Comparison of ENCODE assay signal across 1 cellular context in the genomic region with DNA sequence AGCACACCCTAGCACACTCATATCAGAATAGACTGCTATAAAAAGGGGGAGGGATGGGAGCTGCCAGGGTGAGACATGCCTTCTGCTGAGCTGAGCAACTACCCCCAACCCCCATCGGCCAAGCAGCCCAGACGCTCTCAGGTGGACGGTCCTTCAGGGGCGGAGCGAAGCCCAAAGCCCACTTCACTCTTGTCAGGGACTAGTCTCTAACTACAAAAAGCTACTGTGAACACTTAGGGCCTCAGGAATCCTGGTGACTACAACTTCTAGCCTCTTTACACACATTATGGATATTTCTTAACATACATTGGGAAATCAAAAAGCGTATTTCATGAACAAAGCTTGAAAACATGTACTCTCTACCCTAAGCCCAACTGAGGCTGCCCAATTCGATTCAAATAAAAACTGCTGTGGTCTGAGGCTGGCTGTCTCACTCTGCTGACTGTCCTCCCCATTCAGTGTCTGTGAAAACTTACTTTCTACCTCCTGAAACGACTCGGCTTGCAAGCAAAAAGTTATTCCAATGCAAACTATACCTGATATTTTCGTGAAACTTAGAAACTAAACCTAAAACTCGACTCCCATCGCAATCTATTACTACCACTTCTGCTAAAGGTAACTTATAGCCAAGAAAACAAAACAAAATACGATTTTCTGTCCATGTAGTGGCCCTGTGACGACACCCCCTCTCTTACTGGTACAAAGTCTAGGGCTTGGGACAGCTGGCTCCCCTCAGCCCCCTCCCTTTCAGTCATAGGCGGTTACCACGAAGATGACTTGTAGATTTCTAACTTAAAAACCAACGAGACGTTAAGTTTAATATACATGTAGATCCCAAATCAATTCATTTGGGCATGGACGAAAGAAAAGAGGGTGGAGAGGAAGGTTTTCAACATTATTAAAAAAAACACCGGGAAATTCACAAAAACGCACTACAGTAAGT.
A peak's percentile ranks its signal among the peaks of the same experiment; 100 is the strongest.
TF ChIP-seq lines count a peak whose summit lies in the region.

No MANE protein-coding gene starts in this region.

TF ChIP-seq in K562, 482 proteins besides CTCF, POLR2A, EP300 and RAD21 (continued from another document and continues in another):
- TF ChIP-seq, protein P1, sequence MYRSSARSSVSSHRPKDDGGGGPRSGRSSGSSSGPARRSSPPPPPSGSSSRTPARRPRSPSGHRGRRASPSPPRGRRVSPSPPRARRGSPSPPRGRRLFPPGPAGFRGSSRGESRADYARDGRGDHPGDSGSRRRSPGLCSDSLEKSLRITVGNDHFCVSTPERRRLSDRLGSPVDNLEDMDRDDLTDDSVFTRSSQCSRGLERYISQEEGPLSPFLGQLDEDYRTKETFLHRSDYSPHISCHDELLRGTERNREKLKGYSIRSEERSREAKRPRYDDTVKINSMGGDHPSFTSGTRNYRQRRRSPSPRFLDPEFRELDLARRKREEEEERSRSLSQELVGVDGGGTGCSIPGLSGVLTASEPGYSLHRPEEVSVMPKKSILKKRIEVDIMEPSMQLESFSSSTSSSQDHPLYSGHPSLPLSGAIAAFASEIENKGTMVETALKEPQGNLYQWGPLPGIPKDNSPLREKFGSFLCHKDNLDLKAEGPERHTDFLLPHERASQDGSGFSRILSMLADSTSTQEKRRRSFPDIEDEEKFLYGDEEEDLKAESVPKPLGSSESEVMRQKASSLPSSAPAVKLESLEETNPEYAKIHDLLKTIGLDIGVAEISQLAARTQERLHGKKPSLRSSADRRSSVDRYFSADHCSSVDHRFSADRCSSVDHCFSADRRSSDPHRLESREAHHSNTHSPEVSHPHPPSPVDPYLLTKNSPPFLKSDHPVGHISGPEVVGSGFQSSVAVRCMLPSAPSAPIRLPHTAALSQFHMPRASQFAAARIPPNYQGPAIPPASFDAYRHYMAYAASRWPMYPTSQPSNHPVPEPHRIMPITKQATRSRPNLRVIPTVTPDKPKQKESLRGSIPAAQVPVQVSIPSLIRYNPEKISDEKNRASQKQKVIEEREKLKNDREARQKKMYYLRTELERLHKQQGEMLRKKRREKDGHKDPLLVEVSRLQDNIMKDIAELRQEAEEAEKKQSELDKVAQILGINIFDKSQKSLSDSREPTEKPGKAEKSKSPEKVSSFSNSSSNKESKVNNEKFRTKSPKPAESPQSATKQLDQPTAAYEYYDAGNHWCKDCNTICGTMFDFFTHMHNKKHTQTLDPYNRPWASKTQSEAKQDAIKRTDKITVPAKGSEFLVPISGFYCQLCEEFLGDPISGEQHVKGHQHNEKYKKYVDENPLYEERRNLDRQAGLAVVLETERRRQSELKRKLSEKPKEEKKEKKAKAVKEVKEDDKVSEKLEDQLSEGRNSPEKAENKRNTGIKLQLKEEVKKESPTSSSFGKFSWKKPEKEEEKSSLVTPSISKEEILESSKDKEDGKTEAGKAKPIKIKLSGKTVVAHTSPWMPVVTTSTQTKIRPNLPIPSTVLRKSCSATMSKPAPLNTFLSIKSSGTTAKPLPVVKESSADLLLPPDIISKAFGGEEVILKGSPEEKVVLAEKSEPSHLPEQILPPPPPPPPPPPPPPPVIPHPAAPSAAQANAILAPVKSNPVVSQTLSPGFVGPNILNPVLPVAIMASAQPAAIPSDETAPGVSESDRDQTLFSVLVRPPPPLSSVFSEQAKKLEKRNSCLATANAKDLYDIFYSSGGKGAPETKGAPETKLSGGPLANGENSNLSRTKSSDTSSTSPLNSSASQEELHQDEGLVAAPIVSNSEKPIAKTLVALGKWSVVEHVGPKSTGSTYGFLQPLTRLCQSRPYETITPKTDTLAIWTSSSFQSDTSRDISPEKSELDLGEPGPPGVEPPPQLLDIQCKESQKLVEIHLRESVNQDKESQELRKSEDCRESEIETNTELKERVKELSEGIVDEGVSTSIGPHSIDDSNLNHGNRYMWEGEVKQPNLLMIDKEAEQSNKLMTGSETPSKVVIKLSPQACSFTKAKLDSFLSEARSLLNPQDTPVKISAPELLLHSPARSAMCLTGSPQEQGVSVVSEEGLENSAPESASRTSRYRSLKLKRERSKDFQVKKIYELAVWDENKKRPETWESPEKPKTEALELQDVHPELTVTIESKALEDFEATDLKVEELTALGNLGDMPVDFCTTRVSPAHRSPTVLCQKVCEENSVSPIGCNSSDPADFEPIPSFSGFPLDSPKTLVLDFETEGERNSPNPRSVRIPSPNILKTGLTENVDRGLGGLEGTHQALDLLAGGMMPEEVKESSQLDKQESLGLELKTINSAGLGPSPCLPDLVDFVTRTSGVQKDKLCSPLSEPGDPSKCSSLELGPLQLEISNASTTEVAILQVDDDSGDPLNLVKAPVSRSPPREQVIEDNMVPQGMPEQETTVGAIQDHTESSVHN (IDR thresholded peaks at IDR 0.05; ENCODE audit: borderline replicate concordance in 1 of 2, low read depth in 1 of 2) = no peak; a peak in 1 of 4 replicates
- TF ChIP-seq ETV6 (IDR thresholded peaks at IDR 0.05; ENCODE audit: borderline replicate concordance in 1 of 2, low read depth in 2 of 2, low read length in 1 of 2) = no peak
- TF ChIP-seq ETV6 (CRISPR knock-in tag; IDR thresholded peaks at IDR 0.05; ENCODE audit: borderline replicate concordance) = no peak
- no peak for TF ChIP-seq PRMT5 (CRISPR knock-in tag; IDR thresholded peaks at IDR 0.05)
- no peak for TF ChIP-seq KAT2B (IDR thresholded peaks at IDR 0.05; ENCODE audit: low read depth, low read length)
- no peak for TF ChIP-seq SMAD1 (IDR thresholded peaks at IDR 0.05; ENCODE audit: low read depth, low read length, partially characterized antibody)
- peak; percentile 10 for TF ChIP-seq DACH1 (IDR thresholded peaks at IDR 0.05; ENCODE audit: partially characterized antibody)
- no peak for TF ChIP-seq NCOA2 (IDR thresholded peaks at IDR 0.05; ENCODE audit: partially characterized antibody in 2 of 2)
- no peak for TF ChIP-seq ZNF311 (CRISPR knock-in tag; IDR thresholded peaks at IDR 0.05)
- TF ChIP-seq, protein P2, sequence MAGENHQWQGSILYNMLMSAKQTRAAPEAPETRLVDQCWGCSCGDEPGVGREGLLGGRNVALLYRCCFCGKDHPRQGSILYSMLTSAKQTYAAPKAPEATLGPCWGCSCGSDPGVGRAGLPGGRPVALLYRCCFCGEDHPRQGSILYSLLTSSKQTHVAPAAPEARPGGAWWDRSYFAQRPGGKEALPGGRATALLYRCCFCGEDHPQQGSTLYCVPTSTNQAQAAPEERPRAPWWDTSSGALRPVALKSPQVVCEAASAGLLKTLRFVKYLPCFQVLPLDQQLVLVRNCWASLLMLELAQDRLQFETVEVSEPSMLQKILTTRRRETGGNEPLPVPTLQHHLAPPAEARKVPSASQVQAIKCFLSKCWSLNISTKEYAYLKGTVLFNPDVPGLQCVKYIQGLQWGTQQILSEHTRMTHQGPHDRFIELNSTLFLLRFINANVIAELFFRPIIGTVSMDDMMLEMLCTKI (IDR thresholded peaks at IDR 0.05; ENCODE audit: partially characterized antibody) = no peak
- TF ChIP-seq, protein P3, sequence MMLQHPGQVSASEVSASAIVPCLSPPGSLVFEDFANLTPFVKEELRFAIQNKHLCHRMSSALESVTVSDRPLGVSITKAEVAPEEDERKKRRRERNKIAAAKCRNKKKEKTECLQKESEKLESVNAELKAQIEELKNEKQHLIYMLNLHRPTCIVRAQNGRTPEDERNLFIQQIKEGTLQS (IDR thresholded peaks at IDR 0.05) = peak; percentile 34; the same call in 1 of the 2 replicates
- TF ChIP-seq, protein P3 (CRISPR knock-in tag; conservative IDR thresholded peaks at IDR 0.05) = no peak
- TF ChIP-seq PHTF2 (CRISPR knock-in tag; IDR thresholded peaks at IDR 0.05) = no peak
- TF ChIP-seq RBFOX2 (IDR thresholded peaks at IDR 0.05; ENCODE audit: low read depth, low read length) = peak; percentile 63
- TF ChIP-seq FOXJ2 (tag; IDR thresholded peaks at IDR 0.05) = no peak; the same call in 1 of the 2 replicates
- no peak for TF ChIP-seq ZNF133 (CRISPR knock-in tag; IDR thresholded peaks at IDR 0.05)
- TF ChIP-seq, protein P4, sequence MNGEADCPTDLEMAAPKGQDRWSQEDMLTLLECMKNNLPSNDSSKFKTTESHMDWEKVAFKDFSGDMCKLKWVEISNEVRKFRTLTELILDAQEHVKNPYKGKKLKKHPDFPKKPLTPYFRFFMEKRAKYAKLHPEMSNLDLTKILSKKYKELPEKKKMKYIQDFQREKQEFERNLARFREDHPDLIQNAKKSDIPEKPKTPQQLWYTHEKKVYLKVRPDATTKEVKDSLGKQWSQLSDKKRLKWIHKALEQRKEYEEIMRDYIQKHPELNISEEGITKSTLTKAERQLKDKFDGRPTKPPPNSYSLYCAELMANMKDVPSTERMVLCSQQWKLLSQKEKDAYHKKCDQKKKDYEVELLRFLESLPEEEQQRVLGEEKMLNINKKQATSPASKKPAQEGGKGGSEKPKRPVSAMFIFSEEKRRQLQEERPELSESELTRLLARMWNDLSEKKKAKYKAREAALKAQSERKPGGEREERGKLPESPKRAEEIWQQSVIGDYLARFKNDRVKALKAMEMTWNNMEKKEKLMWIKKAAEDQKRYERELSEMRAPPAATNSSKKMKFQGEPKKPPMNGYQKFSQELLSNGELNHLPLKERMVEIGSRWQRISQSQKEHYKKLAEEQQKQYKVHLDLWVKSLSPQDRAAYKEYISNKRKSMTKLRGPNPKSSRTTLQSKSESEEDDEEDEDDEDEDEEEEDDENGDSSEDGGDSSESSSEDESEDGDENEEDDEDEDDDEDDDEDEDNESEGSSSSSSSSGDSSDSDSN (IDR thresholded peaks at IDR 0.05; ENCODE audit: borderline replicate concordance in 1 of 2, low read depth in 2 of 2, low read length in 2 of 2) = no peak
- TF ChIP-seq ZNF263 (CRISPR knock-in tag; IDR thresholded peaks at IDR 0.05; ENCODE audit: borderline replicate concordance) = no peak
- no peak for TF ChIP-seq SNRNP70 (optimal IDR thresholded peaks at IDR 0.05; ENCODE audit: low read depth, low read length)
- TF ChIP-seq LEF1 (IDR thresholded peaks at IDR 0.05) = no peak
- TF ChIP-seq, protein P5, sequence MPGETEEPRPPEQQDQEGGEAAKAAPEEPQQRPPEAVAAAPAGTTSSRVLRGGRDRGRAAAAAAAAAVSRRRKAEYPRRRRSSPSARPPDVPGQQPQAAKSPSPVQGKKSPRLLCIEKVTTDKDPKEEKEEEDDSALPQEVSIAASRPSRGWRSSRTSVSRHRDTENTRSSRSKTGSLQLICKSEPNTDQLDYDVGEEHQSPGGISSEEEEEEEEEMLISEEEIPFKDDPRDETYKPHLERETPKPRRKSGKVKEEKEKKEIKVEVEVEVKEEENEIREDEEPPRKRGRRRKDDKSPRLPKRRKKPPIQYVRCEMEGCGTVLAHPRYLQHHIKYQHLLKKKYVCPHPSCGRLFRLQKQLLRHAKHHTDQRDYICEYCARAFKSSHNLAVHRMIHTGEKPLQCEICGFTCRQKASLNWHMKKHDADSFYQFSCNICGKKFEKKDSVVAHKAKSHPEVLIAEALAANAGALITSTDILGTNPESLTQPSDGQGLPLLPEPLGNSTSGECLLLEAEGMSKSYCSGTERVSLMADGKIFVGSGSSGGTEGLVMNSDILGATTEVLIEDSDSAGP (CRISPR knock-in tag; IDR thresholded peaks at IDR 0.05) = no peak
- no peak for TF ChIP-seq ZNF384 (IDR thresholded peaks at IDR 0.05; ENCODE audit: low read depth, low read length)
- no peak for TF ChIP-seq OTX1 (CRISPR knock-in tag; IDR thresholded peaks at IDR 0.05)
- TF ChIP-seq, protein P6, sequence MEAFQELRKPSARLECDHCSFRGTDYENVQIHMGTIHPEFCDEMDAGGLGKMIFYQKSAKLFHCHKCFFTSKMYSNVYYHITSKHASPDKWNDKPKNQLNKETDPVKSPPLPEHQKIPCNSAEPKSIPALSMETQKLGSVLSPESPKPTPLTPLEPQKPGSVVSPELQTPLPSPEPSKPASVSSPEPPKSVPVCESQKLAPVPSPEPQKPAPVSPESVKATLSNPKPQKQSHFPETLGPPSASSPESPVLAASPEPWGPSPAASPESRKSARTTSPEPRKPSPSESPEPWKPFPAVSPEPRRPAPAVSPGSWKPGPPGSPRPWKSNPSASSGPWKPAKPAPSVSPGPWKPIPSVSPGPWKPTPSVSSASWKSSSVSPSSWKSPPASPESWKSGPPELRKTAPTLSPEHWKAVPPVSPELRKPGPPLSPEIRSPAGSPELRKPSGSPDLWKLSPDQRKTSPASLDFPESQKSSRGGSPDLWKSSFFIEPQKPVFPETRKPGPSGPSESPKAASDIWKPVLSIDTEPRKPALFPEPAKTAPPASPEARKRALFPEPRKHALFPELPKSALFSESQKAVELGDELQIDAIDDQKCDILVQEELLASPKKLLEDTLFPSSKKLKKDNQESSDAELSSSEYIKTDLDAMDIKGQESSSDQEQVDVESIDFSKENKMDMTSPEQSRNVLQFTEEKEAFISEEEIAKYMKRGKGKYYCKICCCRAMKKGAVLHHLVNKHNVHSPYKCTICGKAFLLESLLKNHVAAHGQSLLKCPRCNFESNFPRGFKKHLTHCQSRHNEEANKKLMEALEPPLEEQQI (IDR thresholded peaks at IDR 0.05) = no peak
- TF ChIP-seq BRD4 (IDR thresholded peaks at IDR 0.05) = no peak
- TF ChIP-seq HSF4 (CRISPR knock-in tag; IDR thresholded peaks at IDR 0.05; ENCODE audit: borderline replicate concordance) = no peak
- TF ChIP-seq FOXM1 (IDR thresholded peaks at IDR 0.05; ENCODE audit: low read depth) = no peak; the same call in 1 of the 2 replicates
- no peak for TF ChIP-seq FOXM1 (CRISPR knock-in tag; IDR thresholded peaks at IDR 0.05; ENCODE audit: low read depth)
